ENCODE assay signal across 1 cellular context in the genomic region with DNA sequence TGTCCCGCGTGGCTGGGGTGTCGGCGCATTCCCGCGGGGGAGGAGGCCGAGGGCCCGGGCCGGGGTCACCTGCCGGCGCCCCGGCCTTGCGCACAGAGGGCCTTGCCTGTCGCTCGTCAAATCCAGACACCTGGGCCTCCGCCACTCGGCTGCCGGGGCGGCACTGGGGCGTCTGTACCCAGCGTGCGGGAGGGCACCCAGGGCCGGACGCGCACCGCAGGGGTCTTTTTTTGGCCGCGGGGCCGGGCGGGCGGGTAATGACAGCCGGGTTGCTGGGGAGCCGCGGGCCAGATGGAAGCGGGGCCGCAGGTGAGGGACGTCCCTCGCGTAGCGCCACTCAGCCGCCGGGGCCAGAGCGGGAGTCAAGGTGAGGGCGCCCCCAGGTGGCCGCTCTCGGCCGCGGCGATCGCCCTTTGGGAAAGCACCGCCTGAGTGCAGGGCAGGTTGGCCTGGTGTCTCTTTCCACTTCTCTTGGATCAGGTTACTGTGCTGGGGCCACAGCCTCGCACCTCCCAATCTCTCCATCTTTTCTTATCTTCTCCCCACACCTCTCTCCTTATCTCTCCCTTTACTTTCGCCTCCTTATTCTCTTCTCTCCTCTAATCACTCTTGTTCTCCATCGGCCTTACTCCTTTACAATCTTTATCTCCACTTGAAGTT.
A peak's percentile ranks its signal among the peaks of the same experiment; 100 is the strongest.
TF ChIP-seq lines count a peak whose summit lies in the region.

No MANE protein-coding gene starts in this region.

TF ChIP-seq in HEK293, 187 proteins besides CTCF, POLR2A, EP300 and RAD21 (continued from another document and continues in another):
- 0 out of 2 replicates have a peak, but pooled peaks have one; percentile 11 for TF ChIP-seq ZBTB8A (tag by site-specific recombination; IDR thresholded peaks at IDR 0.05)
- peak; percentile 91 for TF ChIP-seq PRDM1 (tag by site-specific recombination; IDR thresholded peaks at IDR 0.05)
- no peak for TF ChIP-seq GLI4 (tag by site-specific recombination; IDR thresholded peaks at IDR 0.05)
- no peak for TF ChIP-seq ZNF510 (tag by site-specific recombination; IDR thresholded peaks at IDR 0.05; ENCODE audit: insufficient replicate concordance)
- TF ChIP-seq PBX3 (CRISPR knock-in tag; IDR thresholded peaks at IDR 0.05) = no peak
- TF ChIP-seq ZNF785 (tag by site-specific recombination; IDR thresholded peaks at IDR 0.05) = no peak
- TF ChIP-seq ZFHX2 (tag by site-specific recombination; conservative IDR thresholded peaks at IDR 0.05) = no peak; the same call in 1 of the 2 replicates
- TF ChIP-seq HOXD13 (CRISPR knock-in tag; IDR thresholded peaks at IDR 0.05; ENCODE audit: borderline replicate concordance) = no peak
- no peak for TF ChIP-seq MEIS1 (CRISPR knock-in tag; IDR thresholded peaks at IDR 0.05; ENCODE audit: borderline replicate concordance)
- no peak for TF ChIP-seq TCF7L2 (IDR thresholded peaks at IDR 0.05; ENCODE audit: borderline replicate concordance, low read depth, low read length)
- TF ChIP-seq ZNF394 (tag by site-specific recombination; IDR thresholded peaks at IDR 0.05; ENCODE audit: borderline replicate concordance) = no peak
- no peak for TF ChIP-seq ZNF639 (tag by site-specific recombination; IDR thresholded peaks at IDR 0.05)
- TF ChIP-seq ZNF548 (tag by site-specific recombination; IDR thresholded peaks at IDR 0.05) = no peak
- TF ChIP-seq ZNF10 (tag by site-specific recombination; IDR thresholded peaks at IDR 0.05) = 0 out of 2 replicates have a peak, but pooled peaks have one; percentile 12
- no peak for TF ChIP-seq ZNF777 (tag by site-specific recombination; IDR thresholded peaks at IDR 0.05; ENCODE audit: borderline replicate concordance)
- TF ChIP-seq ZNF623 (tag by site-specific recombination; IDR thresholded peaks at IDR 0.05) = no peak
- TF ChIP-seq ZNF221 (tag by site-specific recombination; IDR thresholded peaks at IDR 0.05; ENCODE audit: borderline replicate concordance) = no peak
- no peak for TF ChIP-seq ZIC2 (tag by site-specific recombination; IDR thresholded peaks at IDR 0.05)
- no peak for TF ChIP-seq ZNF473 (tag by site-specific recombination; IDR thresholded peaks at IDR 0.05)
- no peak for TF ChIP-seq ZNF529 (tag by site-specific recombination; IDR thresholded peaks at IDR 0.05; ENCODE audit: insufficient replicate concordance)
- TF ChIP-seq ZNF791 (tag by site-specific recombination; IDR thresholded peaks at IDR 0.05) = no peak
- no peak for TF ChIP-seq ZNF311 (tag by site-specific recombination; IDR thresholded peaks at IDR 0.05; ENCODE audit: borderline replicate concordance)
- peak; percentile 67 for TF ChIP-seq ZEB2 (tag by site-specific recombination; IDR thresholded peaks at IDR 0.05)
- 0 out of 2 replicates have a peak, but pooled peaks have one; percentile 39 for TF ChIP-seq ZFP69B (tag by site-specific recombination; IDR thresholded peaks at IDR 0.05)
- TF ChIP-seq ZNF132 (tag by site-specific recombination; IDR thresholded peaks at IDR 0.05; ENCODE audit: borderline replicate concordance) = no peak
- no peak for TF ChIP-seq ZNF341 (tag by site-specific recombination; IDR thresholded peaks at IDR 0.05; ENCODE audit: low read depth)
- TF ChIP-seq ZNF792 (tag by site-specific recombination; IDR thresholded peaks at IDR 0.05) = no peak
- TF ChIP-seq, protein P1, sequence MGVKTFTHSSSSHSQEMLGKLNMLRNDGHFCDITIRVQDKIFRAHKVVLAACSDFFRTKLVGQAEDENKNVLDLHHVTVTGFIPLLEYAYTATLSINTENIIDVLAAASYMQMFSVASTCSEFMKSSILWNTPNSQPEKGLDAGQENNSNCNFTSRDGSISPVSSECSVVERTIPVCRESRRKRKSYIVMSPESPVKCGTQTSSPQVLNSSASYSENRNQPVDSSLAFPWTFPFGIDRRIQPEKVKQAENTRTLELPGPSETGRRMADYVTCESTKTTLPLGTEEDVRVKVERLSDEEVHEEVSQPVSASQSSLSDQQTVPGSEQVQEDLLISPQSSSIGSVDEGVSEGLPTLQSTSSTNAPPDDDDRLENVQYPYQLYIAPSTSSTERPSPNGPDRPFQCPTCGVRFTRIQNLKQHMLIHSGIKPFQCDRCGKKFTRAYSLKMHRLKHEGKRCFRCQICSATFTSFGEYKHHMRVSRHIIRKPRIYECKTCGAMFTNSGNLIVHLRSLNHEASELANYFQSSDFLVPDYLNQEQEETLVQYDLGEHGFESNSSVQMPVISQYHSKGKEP (tag by site-specific recombination; IDR thresholded peaks at IDR 0.05) = no peak
- TF ChIP-seq ZBTB20 (tag by site-specific recombination; IDR thresholded peaks at IDR 0.05) = peak; percentile 27; the same call in 1 of the 2 replicates
- no peak for TF ChIP-seq ZNF174 (tag by site-specific recombination; IDR thresholded peaks at IDR 0.05)
- TF ChIP-seq ZNF76 (tag by site-specific recombination; IDR thresholded peaks at IDR 0.05; ENCODE audit: borderline replicate concordance, low read depth) = no peak
- no peak for TF ChIP-seq TSHZ1 (tag by site-specific recombination; IDR thresholded peaks at IDR 0.05; ENCODE audit: borderline replicate concordance)
- TF ChIP-seq SCRT2 (tag by site-specific recombination; IDR thresholded peaks at IDR 0.05) = no peak
- no peak for TF ChIP-seq TRIM28 (IDR thresholded peaks at IDR 0.05; ENCODE audit: borderline replicate concordance, low read length)
- peak; percentile 47 for TF ChIP-seq ZNF692 (tag by site-specific recombination; IDR thresholded peaks at IDR 0.05)
- TF ChIP-seq MZF1 (tag by site-specific recombination; IDR thresholded peaks at IDR 0.05; ENCODE audit: borderline replicate concordance) = no peak
- no peak for TF ChIP-seq SP3 (tag by site-specific recombination; IDR thresholded peaks at IDR 0.05)
- TF ChIP-seq ZNF707 (tag by site-specific recombination; IDR thresholded peaks at IDR 0.05) = no peak
- no peak for TF ChIP-seq ZNF629 (tag by site-specific recombination; IDR thresholded peaks at IDR 0.05)
- no peak for TF ChIP-seq KLF8 (tag by site-specific recombination; IDR thresholded peaks at IDR 0.05)
- no peak for TF ChIP-seq ZNF239 (tag by site-specific recombination; IDR thresholded peaks at IDR 0.05)
- no peak for TF ChIP-seq ZNF138 (tag by site-specific recombination; IDR thresholded peaks at IDR 0.05; ENCODE audit: borderline replicate concordance)
- TF ChIP-seq KLF1 (tag by site-specific recombination; IDR thresholded peaks at IDR 0.05) = peak; percentile 36; the same call in 1 of the 2 replicates
- peak; percentile 27 for TF ChIP-seq ZBTB26 (tag by site-specific recombination; optimal IDR thresholded peaks at IDR 0.05)
- no peak for TF ChIP-seq ZFP41 (tag by site-specific recombination; IDR thresholded peaks at IDR 0.05; ENCODE audit: borderline replicate concordance)
- no peak for TF ChIP-seq KLF16 (tag by site-specific recombination; IDR thresholded peaks at IDR 0.05)
- TF ChIP-seq, protein P2, sequence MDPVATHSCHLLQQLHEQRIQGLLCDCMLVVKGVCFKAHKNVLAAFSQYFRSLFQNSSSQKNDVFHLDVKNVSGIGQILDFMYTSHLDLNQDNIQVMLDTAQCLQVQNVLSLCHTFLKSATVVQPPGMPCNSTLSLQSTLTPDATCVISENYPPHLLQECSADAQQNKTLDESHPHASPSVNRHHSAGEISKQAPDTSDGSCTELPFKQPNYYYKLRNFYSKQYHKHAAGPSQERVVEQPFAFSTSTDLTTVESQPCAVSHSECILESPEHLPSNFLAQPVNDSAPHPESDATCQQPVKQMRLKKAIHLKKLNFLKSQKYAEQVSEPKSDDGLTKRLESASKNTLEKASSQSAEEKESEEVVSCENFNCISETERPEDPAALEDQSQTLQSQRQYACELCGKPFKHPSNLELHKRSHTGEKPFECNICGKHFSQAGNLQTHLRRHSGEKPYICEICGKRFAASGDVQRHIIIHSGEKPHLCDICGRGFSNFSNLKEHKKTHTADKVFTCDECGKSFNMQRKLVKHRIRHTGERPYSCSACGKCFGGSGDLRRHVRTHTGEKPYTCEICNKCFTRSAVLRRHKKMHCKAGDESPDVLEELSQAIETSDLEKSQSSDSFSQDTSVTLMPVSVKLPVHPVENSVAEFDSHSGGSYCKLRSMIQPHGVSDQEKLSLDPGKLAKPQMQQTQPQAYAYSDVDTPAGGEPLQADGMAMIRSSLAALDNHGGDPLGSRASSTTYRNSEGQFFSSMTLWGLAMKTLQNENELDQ (tag by site-specific recombination; IDR thresholded peaks at IDR 0.05; ENCODE audit: low read depth) = no peak
- no peak for TF ChIP-seq ZSCAN16 (tag by site-specific recombination; IDR thresholded peaks at IDR 0.05)
- no peak for TF ChIP-seq ZNF585B (tag by site-specific recombination; IDR thresholded peaks at IDR 0.05)
- no peak for TF ChIP-seq ZNF280C (tag by site-specific recombination; IDR thresholded peaks at IDR 0.05)
- no peak for TF ChIP-seq ZNF37A (tag by site-specific recombination; IDR thresholded peaks at IDR 0.05)
- no peak for TF ChIP-seq OVOL3 (tag by site-specific recombination; IDR thresholded peaks at IDR 0.05)
- TF ChIP-seq EGR2 (tag by site-specific recombination; IDR thresholded peaks at IDR 0.05; ENCODE audit: low read depth) = peak; percentile 42; the same call in 1 of the 2 replicates
- TF ChIP-seq ZNF112 (tag by site-specific recombination; IDR thresholded peaks at IDR 0.05) = no peak
